In the genomic region with DNA sequence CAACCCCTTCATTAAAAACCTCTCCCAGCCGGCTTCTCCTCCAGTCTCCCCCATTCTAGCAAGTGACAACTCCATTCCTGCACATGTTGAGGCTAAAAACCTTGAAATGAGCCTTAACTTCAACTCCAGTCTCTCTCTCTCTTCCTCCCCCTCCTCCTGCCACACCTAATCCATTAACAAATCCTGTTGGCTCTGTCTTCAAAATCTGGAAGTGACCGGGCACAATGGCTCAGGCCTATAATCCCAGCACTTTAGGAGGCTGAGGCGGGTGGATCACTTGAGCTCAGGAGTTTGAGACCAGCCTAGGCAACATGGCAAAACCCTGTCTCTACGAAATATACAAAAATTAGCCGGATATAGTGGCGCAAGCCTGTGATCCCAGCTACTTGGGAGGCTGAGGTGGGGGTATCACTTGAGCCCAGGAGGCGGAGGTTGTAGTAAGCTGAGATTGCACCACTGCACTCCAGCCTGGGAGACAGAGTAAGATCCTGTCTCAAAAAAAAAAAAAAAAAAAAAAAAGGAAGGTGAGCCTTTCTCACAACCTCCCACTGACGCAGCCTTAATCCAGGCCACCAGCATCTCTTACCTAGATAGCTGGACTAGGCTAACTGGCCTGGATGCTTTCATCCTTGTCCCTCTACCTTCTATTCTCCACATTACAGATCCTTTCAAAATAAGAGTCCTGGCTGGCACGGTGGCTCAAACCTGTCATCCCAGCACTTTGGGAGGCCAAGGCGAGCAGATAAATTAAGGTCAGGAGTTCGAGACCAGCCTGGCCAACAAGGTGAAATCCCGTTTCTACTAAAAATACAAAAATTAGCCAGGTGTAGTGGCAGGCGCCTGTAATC, we compare ENCODE assay signal across 8 cellular contexts. TPM values are rescaled to one million over a fixed set of nuclear protein-coding genes. Genes with fewer than 3 reads are reported as not detected.
DNase-seq lines count a peak whose midpoint lies in the region; ATAC-seq, FAIRE-seq and TF ChIP-seq lines count a peak whose summit lies in the region.
"Not testable (repeated sequence)": the region's sequence is repeated elsewhere in the genome, so short reads cannot be mapped to it uniquely, and the experiment has no call there.
"Had no signal": no experiment of that assay in that cellular context is flagged by ENCODE, and none has a peak within 500 bp of the region (broad histone marks: within the 10 kb centered on the region; RNA-seq: fewer than 3 reads in every experiment).

No MANE protein-coding gene starts in this region.

- not testable (repeated sequence) for H4K91ac ChIP-seq in H9 (ENCODE audit: insufficient read length, low read depth, low read length)

- peaks cover 44 to 55% of the 10 kb centered on the region in 2 experiments for H3K4me1 Mint-ChIP-seq in H9
- peaks cover 91% of the 10 kb centered on the region for H3K4me1 Mint-ChIP-seq in activated T-cell treated with anti-CD3 and anti-CD28 coated beads, Interleukin-2, amount 50 U/mL, for 72 hours (ENCODE audit: low read depth)
- H3K4me1 Mint-ChIP-seq in mesothelial cell of epicardium, result peaks cover 17% of the 10 kb centered on the region
- peaks cover 84% of the 10 kb centered on the region for H3K4me1 Mint-ChIP-seq in stimulated activated effector memory CD8-positive, alpha-beta T cell treated with anti-CD3 and anti-CD28 coated beads, Interleukin-12 subunit alpha, Interleukin-12 subunit beta, amount 100 ng/mL, for 72 hours

- H2BK12ac ChIP-seq in H9 (ENCODE audit: insufficient read length, low read depth, low read length), result not testable (repeated sequence)

- DNase-seq in H9; activated T-cell treated with anti-CD3 and anti-CD28 coated beads, Interleukin-2, amount 50 U/mL, for 72 hours; mesothelial cell of epicardium (ENCODE audit: low spot score in 2 of 2, unreplicated experiment in 2 of 2); stimulated activated effector memory CD8-positive, alpha-beta T cell treated with anti-CD3 and anti-CD28 coated beads, Interleukin-12 subunit alpha, Interleukin-12 subunit beta, amount 100 ng/mL, for 72 hours (ENCODE audit: low spot score in 2 of 2): not testable (repeated sequence)
- DNase-seq in SK-N-DZ (ENCODE audit: low spot score) (peak; percentile 30), K562 (ENCODE audit: extremely low read depth in 1 of 4, low spot score in 3 of 4) (peak in 3 of 4 experiments; percentile 24 to 39 (median 26)), iPS-NIHi7 (ENCODE audit: extremely low spot score) (peak; percentile 32)

- H3K4me3 Mint-ChIP-seq in H9, result peak overlapping the region in 1 of 2 experiments; percentile 46; a peak in 1 of 5 replicates
- H3K4me3 Mint-ChIP-seq in activated T-cell treated with anti-CD3 and anti-CD28 coated beads, Interleukin-2, amount 50 U/mL, for 72 hours, result peak overlapping the region; percentile 22 to 53
- not testable (repeated sequence) for H3K4me3 Mint-ChIP-seq in mesothelial cell of epicardium
- H3K4me3 Mint-ChIP-seq in stimulated activated effector memory CD8-positive, alpha-beta T cell treated with anti-CD3 and anti-CD28 coated beads, Interleukin-12 subunit alpha, Interleukin-12 subunit beta, amount 100 ng/mL, for 72 hours, result peak overlapping the region; percentile 16

- POLR2A ChIA-PET in K562 (lab: Yijun Ruan, JAX), result interaction anchor here (1.0 to 1.2 kb wide), 4 partner anchors 11 to 55 kb away, joined by 3 to 5 read pairs (median 4); partner anchors contain the start of gene STAT3

- not testable (repeated sequence) for H3K18ac ChIP-seq in H9 (ENCODE audit: insufficient read length, low read depth, low read length)

- H3K79me1 ChIP-seq in H9 (ENCODE audit: insufficient read depth, low read depth, low read length, poor library complexity, severe bottlenecking), result not testable (repeated sequence)

- not testable (repeated sequence) for H4K8ac ChIP-seq in H9 (replicated peaks; ENCODE audit: insufficient read length, low read depth, low read length)

- not testable (repeated sequence) for H2AK5ac ChIP-seq in H9 (ENCODE audit: insufficient read length, low read length)

- H3K9me3 ChIP-seq in H9 (ENCODE audit: control insufficient read depth, low read depth, low read length); K562 (replicated peaks; ENCODE audit: control insufficient read depth, insufficient read depth, low read depth, low read length): not testable (repeated sequence)

- H2AFZ ChIP-seq in H9 (ENCODE audit: low read length); K562 (ENCODE audit: low read depth, low read length): not testable (repeated sequence)

- not testable (repeated sequence) for TF ChIP-seq RAD21 in K562 (CRISPR knock-in tag; conservative IDR thresholded peaks at IDR 0.05 in 1 of 2, IDR thresholded peaks at IDR 0.05 in 1 of 2)

- H2BK120ac ChIP-seq in H9 (ENCODE audit: low read depth, low read length, poor library complexity, severe bottlenecking), result not testable (repeated sequence)

- not testable (repeated sequence) for H4K20me1 ChIP-seq in H9 (ENCODE audit: control insufficient read depth, insufficient read depth, insufficient read length)
- peaks cover 17% of the 10 kb centered on the region; the same call in 1 of the 2 replicates for H4K20me1 ChIP-seq in K562 (replicated peaks; ENCODE audit: control insufficient read depth, insufficient read depth, low read length)

- FAIRE-seq in K562 (lab: Jason Lieb, UNC), result not testable (repeated sequence)

- BruUV-seq in K562 (replicated peaks; lab: Mats Ljungman, UMichigan), result not testable (repeated sequence)

- not testable (repeated sequence) for H3K4me2 ChIP-seq in H9 (ENCODE audit: insufficient read depth, insufficient read length, low read length); K562 (ENCODE audit: insufficient read depth, low read length)

- not testable (repeated sequence) for ATAC-seq in activated T-cell treated with anti-CD3 and anti-CD28 coated beads, Interleukin-2, amount 50 U/mL, for 72 hours (replicated peaks in 1 of 2); stimulated activated effector memory CD8-positive, alpha-beta T cell treated with anti-CD3 and anti-CD28 coated beads, Interleukin-12 subunit alpha, Interleukin-12 subunit beta, amount 100 ng/mL, for 72 hours
- peak; percentile 43 for ATAC-seq in K562

- CTCF ChIA-PET in K562 (lab: Yijun Ruan, JAX; ENCODE audit: low intra/inter-chr PET ratio), result not testable (repeated sequence)

- not testable (repeated sequence) for H3T11ph ChIP-seq in H9 (ENCODE audit: low read length)

- not testable (repeated sequence) for H3K27me3 Mint-ChIP-seq in H9 (ENCODE audit: low read depth); activated T-cell treated with anti-CD3 and anti-CD28 coated beads, Interleukin-2, amount 50 U/mL, for 72 hours (ENCODE audit: low read depth); mesothelial cell of epicardium (ENCODE audit: low read depth)

- in situ Hi-C loops in K562 (cut with MboI), result not testable (repeated sequence)

- H3K27ac ChIP-seq in H9 (ENCODE audit: insufficient read length, low read depth, low read length); K562 (ENCODE audit: extremely low read depth, low read depth, low read length): not testable (repeated sequence)

- H3K14ac ChIP-seq in H9 (ENCODE audit: insufficient read depth, low read length), result not testable (repeated sequence)

- H3K27ac Mint-ChIP-seq in H9 (peak overlapping the region in 2 of 3 experiments; percentile 37 to 86; a peak in 3 of 7 replicates), mesothelial cell of epicardium (peak overlapping the region; percentile 31)
- peak overlapping the region; percentile 48 for H3K27ac Mint-ChIP-seq in activated T-cell treated with anti-CD3 and anti-CD28 coated beads, Interleukin-2, amount 50 U/mL, for 72 hours
- H3K27ac Mint-ChIP-seq in stimulated activated effector memory CD8-positive, alpha-beta T cell treated with anti-CD3 and anti-CD28 coated beads, Interleukin-12 subunit alpha, Interleukin-12 subunit beta, amount 100 ng/mL, for 72 hours, result peak overlapping the region; percentile 32

- not testable (repeated sequence) for H3K9ac ChIP-seq in H9 (ENCODE audit: extremely low read depth, insufficient read length, low read length); K562 (ENCODE audit: insufficient read depth in 1 of 2, low read depth in 2 of 2, low read length in 2 of 2)

- H2BK5ac ChIP-seq in H9 (ENCODE audit: insufficient read length, low read length), result not testable (repeated sequence)

- H3K4me1 ChIP-seq in H9 (ENCODE audit: insufficient read depth, low read length), result peaks cover 16% of the 10 kb centered on the region
- H3K4me1 ChIP-seq in K562 (replicated peaks in 1 of 2; ENCODE audit: control insufficient read depth in 2 of 2, insufficient read depth in 2 of 2, low read length in 2 of 2), result peaks cover 28 to 35% of the 10 kb centered on the region in 2 experiments; a peak in 4 of 5 replicates

- not testable (repeated sequence) for H3K4ac ChIP-seq in H9 (ENCODE audit: low read depth, low read length)

- not testable (repeated sequence) for H3K36me3 ChIP-seq in K562 (ENCODE audit: control insufficient read depth, insufficient read depth, low read length)

- WGBS in H9 (ENCODE audit: extremely low coverage, insufficient read length, low lambda C conversion rate), result no CpG with 5 or more reads among the region's 13 CpGs
- WGBS in K562 (ENCODE audit: insufficient coverage, low coverage, missing lambda C conversion rate), result 55% methylated on average over 13 of the region's 13 CpGs

- H3K9me3 Mint-ChIP-seq in H9; activated T-cell treated with anti-CD3 and anti-CD28 coated beads, Interleukin-2, amount 50 U/mL, for 72 hours; mesothelial cell of epicardium; stimulated activated effector memory CD8-positive, alpha-beta T cell treated with anti-CD3 and anti-CD28 coated beads, Interleukin-12 subunit alpha, Interleukin-12 subunit beta, amount 100 ng/mL, for 72 hours: not testable (repeated sequence)

- H4K5ac ChIP-seq in H9 (ENCODE audit: insufficient read length, low read depth, low read length), result not testable (repeated sequence)

- not testable (repeated sequence) for TF ChIP-seq POLR2A in K562 (conservative IDR thresholded peaks at IDR 0.05)

- not testable (repeated sequence) for H3K23me2 ChIP-seq in H9 (ENCODE audit: insufficient read length, low read depth, low read length, poor library complexity, severe bottlenecking)

- H2BK15ac ChIP-seq in H9 (ENCODE audit: low read depth, low read length), result not testable (repeated sequence)

- peaks cover 5 to 21% (median 7%) of the 10 kb centered on the region in 3 experiments for H3K36me3 Mint-ChIP-seq in H9 (ENCODE audit: insufficient read depth in 1 of 3, low read depth in 3 of 3)
- peaks cover 15 to 34% of the 10 kb centered on the region in 2 donors for H3K36me3 Mint-ChIP-seq in activated T-cell treated with anti-CD3 and anti-CD28 coated beads, Interleukin-2, amount 50 U/mL, for 72 hours (ENCODE audit: insufficient read depth in 2 of 2)
- H3K36me3 Mint-ChIP-seq in mesothelial cell of epicardium, result not testable (repeated sequence)
- H3K36me3 Mint-ChIP-seq in stimulated activated effector memory CD8-positive, alpha-beta T cell treated with anti-CD3 and anti-CD28 coated beads, Interleukin-12 subunit alpha, Interleukin-12 subunit beta, amount 100 ng/mL, for 72 hours, result peaks cover 90% of the 10 kb centered on the region

- not testable (repeated sequence) for H3K9me1 ChIP-seq in K562 (ENCODE audit: control insufficient read depth, insufficient read depth, low read length)

- H3K79me2 ChIP-seq in H9 (ENCODE audit: insufficient read depth, low read length) (peaks cover 30% of the 10 kb centered on the region; the same call in 1 of the 2 replicates), K562 (ENCODE audit: control insufficient read depth, insufficient read depth, low read length) (peaks cover 71% of the 10 kb centered on the region)

- H3K4me3 ChIP-seq in K562, result not testable (repeated sequence)

- H3K23ac ChIP-seq in H9 (ENCODE audit: insufficient read length, low read depth, low read length), result not testable (repeated sequence)

- H3K27me3 ChIP-seq in H9 (ENCODE audit: insufficient read depth, low read length); K562 (ENCODE audit: control insufficient read depth in 2 of 2, insufficient read depth in 2 of 2, low read length in 2 of 2): not testable (repeated sequence)

- H2BK20ac ChIP-seq in H9 (ENCODE audit: low read depth, low read length, poor library complexity, severe bottlenecking), result not testable (repeated sequence)

- not testable (repeated sequence) for TF ChIP-seq CTCF in H9 (conservative IDR thresholded peaks at IDR 0.05); K562 (IDR thresholded peaks at IDR 0.05 in 2 of 3, conservative IDR thresholded peaks at IDR 0.05 in 1 of 3; ENCODE audit: insufficient read depth in 2 of 3, low read depth in 1 of 3, low read length in 3 of 3); mesothelial cell of epicardium (IDR thresholded peaks at IDR 0.05; ENCODE audit: unreplicated experiment)

- intact Hi-C loops in K562 (cut with micrococcal nuclease), result not testable (repeated sequence)

- not testable (repeated sequence) for H3K56ac ChIP-seq in H9 (ENCODE audit: insufficient read length, low read depth, low read length)

- not testable (repeated sequence) for TF ChIP-seq EP300 in K562 (IDR thresholded peaks at IDR 0.05; ENCODE audit: low read length)

RNA-seq across cellular contexts. Expression of gene STAT3, which starts 21.8 kb away (rescaled TPM):
- total RNA-seq in H9 (2021), result 82.1 and 83.2 TPM in 2 replicates
- 20.7 and 23.9 TPM in 2 replicates for polyA plus RNA-seq in SK-N-DZ (2014; cell fraction: cytosol; rRNA removed)
- 17.7 and 20.4 TPM in 2 replicates for polyA plus RNA-seq in SK-N-DZ (2014; cell fraction: nucleus; rRNA removed)
- 100 to 1,000 TPM; 346 to 380 TPM for total RNA-seq in activated T-cell treated with anti-CD3 and anti-CD28 coated beads, Interleukin-2, amount 50 U/mL, for 72 hours
- 176 and 210 TPM in 2 replicates for total RNA-seq in K562 (2011; cell fraction: chromatin; rRNA removed; ENCODE audit: low replicate concordance)
- total RNA-seq in K562 (2011; cell fraction: nucleolus; rRNA removed), result 110 and 117 TPM in 2 replicates
- total RNA-seq in K562 (2011; cell fraction: nucleoplasm; rRNA removed), result 145 and 167 TPM in 2 replicates
- total RNA-seq in K562 (2014; rRNA removed), result 90.4 and 99.6 TPM in 2 replicates
- 108 and 115 TPM in 2 replicates for total RNA-seq in K562 (2014; rRNA removed; fragmentation: Illumina TruSeq; extraction: Trizol)
- 105 and 113 TPM in 2 replicates for total RNA-seq in K562 (2015; rRNA removed; fragmentation: Illumina TruSeq; extraction: Trizol)
- total RNA-seq in K562 (2021), result 120 and 133 TPM in 2 replicates
- polyA plus RNA-seq in K562 (2011; rRNA removed), result 90.0 and 120 TPM in 2 replicates
- polyA plus RNA-seq in K562 (2011; cell fraction: cytosol; rRNA removed), result 83.3 and 125 TPM in 2 replicates
- 58.4 and 72.2 TPM in 2 replicates for polyA plus RNA-seq in K562 (2011; cell fraction: nucleus; rRNA removed)
- 160 and 179 TPM in 2 replicates for polyA plus RNA-seq in K562 (2012)
- 179 and 180 TPM in 2 replicates for polyA plus RNA-seq in K562 (2014; fragmentation: Illumina TruSeq; extraction: Trizol)
- 100 to 1,000 TPM; 114 to 160 TPM for polyA plus RNA-seq in K562 (2014; fragmentation: Nextera tagmentation; extraction: Ambion mirVana)
- 120 and 134 TPM in 2 replicates for polyA plus RNA-seq in K562 (2014; rRNA removed)
- polyA minus RNA-seq in K562 (2011; rRNA and poly(A)+ RNA removed), result 111 and 124 TPM in 2 replicates
- 68.3 and 70.2 TPM in 2 replicates for polyA minus RNA-seq in K562 (2011; cell fraction: cytosol; rRNA and poly(A)+ RNA removed)
- polyA minus RNA-seq in K562 (2011; cell fraction: nucleus; rRNA and poly(A)+ RNA removed), result 35.3 and 48.0 TPM in 2 replicates
- 118 to 129 TPM (median 119 TPM) in 3 replicates for total RNA-seq in mesothelial cell of epicardium

RNA-seq across cellular contexts. Expression of gene CAVIN1, which starts 56.7 kb away (rescaled TPM):
- 65.2 and 70.0 TPM in 2 replicates for total RNA-seq in H9 (2021)
- polyA plus RNA-seq in SK-N-DZ (2014; cell fraction: cytosol; rRNA removed), result not detected in 2 replicates
- not detected in 2 replicates for polyA plus RNA-seq in SK-N-DZ (2014; cell fraction: nucleus; rRNA removed)
- 1 to 10 TPM; 2.4 to 4.3 TPM for total RNA-seq in activated T-cell treated with anti-CD3 and anti-CD28 coated beads, Interleukin-2, amount 50 U/mL, for 72 hours
- total RNA-seq in K562 (2011; cell fraction: chromatin; rRNA removed; ENCODE audit: low replicate concordance), result 11.6 and 29.3 TPM in 2 replicates
- total RNA-seq in K562 (2011; cell fraction: nucleolus; rRNA removed), result 22.9 and 29.9 TPM in 2 replicates
- 18.6 and 22.2 TPM in 2 replicates for total RNA-seq in K562 (2011; cell fraction: nucleoplasm; rRNA removed)
- 126 and 135 TPM in 2 replicates for total RNA-seq in K562 (2014; rRNA removed)
- total RNA-seq in K562 (2014; rRNA removed; fragmentation: Illumina TruSeq; extraction: Trizol), result 56.1 and 57.8 TPM in 2 replicates
- total RNA-seq in K562 (2015; rRNA removed; fragmentation: Illumina TruSeq; extraction: Trizol), result 74.5 and 80.0 TPM in 2 replicates
- total RNA-seq in K562 (2021), result 143 and 162 TPM in 2 replicates
- 44.6 and 60.0 TPM in 2 replicates for polyA plus RNA-seq in K562 (2011; rRNA removed)
- polyA plus RNA-seq in K562 (2011; cell fraction: cytosol; rRNA removed), result 39.4 and 107 TPM in 2 replicates
- 8.0 and 16.1 TPM in 2 replicates for polyA plus RNA-seq in K562 (2011; cell fraction: nucleus; rRNA removed)
- 74.3 and 99.4 TPM in 2 replicates for polyA plus RNA-seq in K562 (2012)
- 77.6 and 93.7 TPM in 2 replicates for polyA plus RNA-seq in K562 (2014; fragmentation: Illumina TruSeq; extraction: Trizol)
- polyA plus RNA-seq in K562 (2014; fragmentation: Nextera tagmentation; extraction: Ambion mirVana), result 1 to 10 TPM; 6.8 to 8.6 TPM
- 72.9 and 92.8 TPM in 2 replicates for polyA plus RNA-seq in K562 (2014; rRNA removed)
- 34.7 and 64.3 TPM in 2 replicates for polyA minus RNA-seq in K562 (2011; rRNA and poly(A)+ RNA removed)
- 81.5 and 110 TPM in 2 replicates for polyA minus RNA-seq in K562 (2011; cell fraction: cytosol; rRNA and poly(A)+ RNA removed)
- 9.4 and 9.6 TPM in 2 replicates for polyA minus RNA-seq in K562 (2011; cell fraction: nucleus; rRNA and poly(A)+ RNA removed)
- 53.3 to 54.3 TPM (median 53.9 TPM) in 3 replicates for total RNA-seq in mesothelial cell of epicardium
- polyA plus RNA-seq: CD8-positive, alpha-beta memory T cell had no signal
